ENCODE assay signal across 8 cellular contexts in genomic region chr9:99130069-99130468, GRCh38. TPM values are rescaled to one million over a fixed set of nuclear protein-coding genes. Genes with fewer than 3 reads are reported as not detected.
DNase-seq lines count a peak whose midpoint lies in the region; ATAC-seq and TF ChIP-seq lines count a peak whose summit lies in the region.

No MANE protein-coding gene starts in this region.

- no peaks in the 10 kb centered on the region for H3K4me1 ChIP-seq in colonic mucosa

- no peak overlapping the region for H3K9ac ChIP-seq in colonic mucosa (ENCODE audit: low read depth in 2 of 2, low read length in 2 of 2)

- H3K27ac ChIP-seq in colonic mucosa = no peak overlapping the region

- ATAC-seq in GM19397 (IDR thresholded peaks at IDR 0.05; ENCODE audit: unreplicated experiment) (peak; percentile 73), HG03108 (IDR thresholded peaks at IDR 0.05; ENCODE audit: unreplicated experiment) (peak; percentile 49)
- ATAC-seq in activated naive CD4-positive, alpha-beta T cell treated with anti-CD3 and anti-CD28 coated beads, Interleukin-2, amount 50 U/mL, for 72 hours = peak; percentile 31 to 39

- in situ Hi-C loops in G401 (cut with HindIII; ENCODE audit: low sequenced_read_pairs) = no loop called here

- no peaks in the 10 kb centered on the region for H3K36me3 ChIP-seq in colonic mucosa
- H3K36me3 ChIP-seq in H7 (replicated peaks; ENCODE audit: control insufficient read depth, insufficient read depth, low read length) = peaks cover 2% of the 10 kb centered on the region; the same call in 1 of the 2 replicates

- DNase-seq in G401 (ENCODE audit: low spot score) (peak; percentile 66), colonic mucosa (no peak), iPS-NIHi7 (ENCODE audit: extremely low spot score) (no peak), H7 (no peak), SK-N-DZ (ENCODE audit: low spot score) (no peak)
- DNase-seq in activated naive CD4-positive, alpha-beta T cell treated with anti-CD3 and anti-CD28 coated beads, Interleukin-2, amount 50 U/mL, for 72 hours (ENCODE audit: low spot score in 2 of 2) = no peak

- intact Hi-C loops in colonic mucosa (cut with DNase I) = no loop called here

- H3K4me3 ChIP-seq in colonic mucosa (no peak overlapping the region), H7 (ENCODE audit: insufficient read depth, low read depth, low read length) (no peak overlapping the region)

- no peaks in the 10 kb centered on the region for H3K9me3 ChIP-seq in colonic mucosa

- H3K9me3 Mint-ChIP-seq in activated naive CD4-positive, alpha-beta T cell treated with anti-CD3 and anti-CD28 coated beads, Interleukin-2, amount 50 U/mL, for 72 hours = no peaks in the 10 kb centered on the region

- no peak overlapping the region for H3K27ac Mint-ChIP-seq in activated naive CD4-positive, alpha-beta T cell treated with anti-CD3 and anti-CD28 coated beads, Interleukin-2, amount 50 U/mL, for 72 hours

- TF ChIP-seq CTCF in colonic mucosa (IDR thresholded peaks at IDR 0.05) = no peak

- peaks cover 0 to 6% of the 10 kb centered on the region in 2 donors for H3K36me3 Mint-ChIP-seq in activated naive CD4-positive, alpha-beta T cell treated with anti-CD3 and anti-CD28 coated beads, Interleukin-2, amount 50 U/mL, for 72 hours

- no peaks in the 10 kb centered on the region for H3K27me3 ChIP-seq in colonic mucosa
- no peaks in the 10 kb centered on the region for H3K27me3 ChIP-seq in H7 (ENCODE audit: control insufficient read depth, insufficient read depth, low read length)

RNA-seq across cellular contexts. Expression of gene TGFBR1, which starts 25.2 kb away (rescaled TPM):
- total RNA-seq in G401 (2014; rRNA removed; shearing (Covaris generic)) = 16.2 and 16.9 TPM in 2 replicates
- total RNA-seq in activated naive CD4-positive, alpha-beta T cell treated with anti-CD3 and anti-CD28 coated beads, Interleukin-2, amount 50 U/mL, for 72 hours = 10 to 100 TPM; 13.4 to 23.4 TPM
- total RNA-seq in colonic mucosa = 10 to 100 TPM; 19.0 to 48.7 TPM
- total RNA-seq in H7 (2014; rRNA removed; shearing (Covaris generic)) = 16.9 and 23.4 TPM in 2 replicates
- polyA plus RNA-seq in SK-N-DZ (2014; cell fraction: cytosol; rRNA removed) = 24.6 and 24.7 TPM in 2 replicates
- 13.3 and 15.2 TPM in 2 replicates for polyA plus RNA-seq in SK-N-DZ (2014; cell fraction: nucleus; rRNA removed)
